19 cellular contexts compared by ENCODE assay signal in genomic region chr17:72946126-72946525, GRCh38.
"Had no signal": no experiment of that assay in that cellular context is flagged by ENCODE, and none has a peak within 500 bp of the region (broad histone marks: within the 10 kb centered on the region; RNA-seq: fewer than 3 reads in every experiment).

No MANE protein-coding gene starts in this region.

- H3K27me3 ChIP-seq: body of pancreas, esophagus muscularis mucosa, ovary, right atrium auricular region, stomach, transverse colon, uterus had no signal

- ATAC-seq: activated CD8-positive, alpha-beta T cell treated with anti-CD3 and anti-CD28 coated beads, Interleukin-2, amount 10 ng/mL, durations not matched to agents 7 days and 5 days; body of pancreas; effector memory CD8-positive, alpha-beta T cell; naive thymus-derived CD4-positive, alpha-beta T cell had no signal

- H3K4me1 ChIP-seq: body of pancreas, esophagus muscularis mucosa, left ventricle myocardium inferior, prostate gland, right atrium auricular region, stomach, transverse colon, uterus had no signal

- DNase-seq: activated CD4-positive, alpha-beta T cell treated with anti-CD3 and anti-CD28 coated beads for 1 hour; activated CD4-positive, alpha-beta T cell treated with anti-CD3 and anti-CD28 coated beads, Interleukin-2, amount 50 U/mL, for 1 hour; activated CD8-positive, alpha-beta T cell treated with anti-CD3 and anti-CD28 coated beads, Interleukin-2, amount 10 ng/mL, durations not matched to agents 7 days and 5 days; activated gamma-delta T cell; activated naive CD4-positive, alpha-beta T cell treated with anti-CD3 and anti-CD28 coated beads, Interleukin-2, amount 50 U/mL, for 16 hours; central memory CD4-positive, alpha-beta T cell; effector memory CD8-positive, alpha-beta T cell; left ventricle myocardium inferior; naive thymus-derived CD4-positive, alpha-beta T cell; ovary; stimulated activated CD4-positive, alpha-beta T cell treated with anti-CD3 and anti-CD28 coated beads, Interleukin-12 subunit alpha, Interleukin-12 subunit beta, amount 100 ng/mL, for 4 hours; stimulated activated CD4-positive, alpha-beta T cell treated with anti-CD3 and anti-CD28 coated beads, Interleukin-4, amount 100 ng/mL, for 4 hours; stomach; transverse colon; uterus had no signal

- H3K4me3 ChIP-seq: body of pancreas, esophagus muscularis mucosa, left ventricle myocardium inferior, ovary, prostate gland, right atrium auricular region, stomach, transverse colon, uterus had no signal

- H3K27ac ChIP-seq: body of pancreas, esophagus muscularis mucosa, left ventricle myocardium inferior, ovary, prostate gland, right atrium auricular region, stomach, transverse colon, uterus had no signal

- H3K36me3 ChIP-seq: left ventricle myocardium inferior, ovary, prostate gland, right atrium auricular region, transverse colon, uterus had no signal

- H3K9me3 ChIP-seq: body of pancreas, esophagus muscularis mucosa, left ventricle myocardium inferior, ovary, prostate gland, right atrium auricular region, stomach, transverse colon, uterus had no signal
